ENCODE assay signal across 26 cellular contexts in the genomic region with DNA sequence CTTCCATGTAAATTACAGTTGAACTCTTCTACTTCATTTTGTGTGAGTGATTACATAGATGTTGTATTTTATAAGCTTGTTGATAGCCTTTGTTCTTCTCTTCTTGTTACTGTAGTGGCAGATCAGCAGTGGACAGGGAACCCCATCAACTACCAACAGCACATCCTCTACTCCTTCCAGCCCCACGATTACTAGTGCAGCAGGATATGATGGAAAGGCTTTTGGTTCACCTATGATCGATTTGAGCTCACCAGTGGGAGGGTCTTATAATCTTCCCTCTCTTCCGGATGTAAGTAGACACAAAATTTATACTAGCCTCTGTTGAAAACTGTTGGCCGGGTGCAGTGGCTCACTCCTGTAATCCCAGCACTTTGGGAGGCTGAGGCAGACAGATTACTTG.
A peak's percentile ranks its signal among the peaks of the same experiment; 100 is the strongest.
DNase-seq lines count a peak whose midpoint lies in the region; ATAC-seq, FAIRE-seq and TF ChIP-seq lines count a peak whose summit lies in the region.
"Had no signal": no experiment of that assay in that cellular context is flagged by ENCODE, and none has a peak within 500 bp of the region (broad histone marks: within the 10 kb centered on the region; RNA-seq: fewer than 3 reads in every experiment).

No MANE protein-coding gene starts in this region.

- H3K9me3 ChIP-seq in HepG2 (ENCODE audit: low read length): no peaks in the 10 kb centered on the region
- H3K9me3 ChIP-seq in right lobe of liver: no peaks in the 10 kb centered on the region
- H3K9me3 ChIP-seq: BE2C had no signal

- no peaks in the 10 kb centered on the region for H3K27me3 ChIP-seq in HepG2 (ENCODE audit: control insufficient read depth in 1 of 2, insufficient read depth in 2 of 2, low read length in 2 of 2)
- no peaks in the 10 kb centered on the region for H3K27me3 ChIP-seq in right lobe of liver
- H3K27me3 ChIP-seq: BE2C, BLaER1 had no signal

- POLR2A ChIA-PET in HepG2 (lab: Yijun Ruan, JAX) (no interaction called here), WTC11 (lab: Charles Lee) (no interaction called here)

- H3K9me3 Mint-ChIP-seq in WTC11: peaks cover 5% of the 10 kb centered on the region

- H3K36me3 Mint-ChIP-seq in WTC11: peaks cover 82% of the 10 kb centered on the region

- peaks cover 3% of the 10 kb centered on the region; the same call in 1 of the 2 replicates for H3K4me1 Mint-ChIP-seq in WTC11
- H3K4me1 Mint-ChIP-seq: CD8-positive, alpha-beta memory T cell had no signal

- TF ChIP-seq CTCF in HepG2 (CRISPR knock-in tag; IDR thresholded peaks at IDR 0.05) (no peak), right lobe of liver (IDR thresholded peaks at IDR 0.05) (no peak), WTC11 (IDR thresholded peaks at IDR 0.05) (no peak)

- TF ChIP-seq RAD21 in HepG2 (CRISPR knock-in tag; IDR thresholded peaks at IDR 0.05): no peak

- DNase-seq in HepG2 (ENCODE audit: low spot score) (no peak), right lobe of liver (no peak), WTC11 (ENCODE audit: low spot score) (no peak), mucosa of gallbladder (ENCODE audit: low spot score) (no peak)
- DNase-seq: 8988T; ACHN; BE2C; C1 segment of cervical spinal cord; CD4-positive, alpha-beta memory T cell; CD4-positive, CD25-positive, alpha-beta regulatory T cell; CD8-positive, alpha-beta memory T cell; COR-L47; DMS 273 treated with DMSO at 0.1 percent for 48 hours; DMS153; DMS53; DMS79; DND-41; EL; GDM1 had no signal

- no peak overlapping the region for H3K9ac ChIP-seq in HepG2 (ENCODE audit: insufficient read depth, low read depth, low read length)
- H3K9ac ChIP-seq: BLaER1 had no signal

- peaks cover 10 to 82% of the 10 kb centered on the region in 2 experiments for H3K36me3 ChIP-seq in HepG2 (replicated peaks in 1 of 2; ENCODE audit: control insufficient read depth in 1 of 2, insufficient read depth in 2 of 2, low read length in 2 of 2)
- H3K36me3 ChIP-seq in right lobe of liver: peaks cover 0 to 41% (median 14%) of the 10 kb centered on the region in 4 donors

- TF ChIP-seq POLR2A in HepG2 (IDR thresholded peaks at IDR 0.05; ENCODE audit: insufficient read depth in 1 of 2, low read depth in 2 of 2, low read length in 2 of 2): no peak
- TF ChIP-seq POLR2A in right lobe of liver (IDR thresholded peaks at IDR 0.05): no peak

- TF ChIP-seq EP300 in HepG2 (IDR thresholded peaks at IDR 0.05; ENCODE audit: low read depth in 2 of 2, low read length in 2 of 2) (no peak), HepG2 (CRISPR knock-in tag; IDR thresholded peaks at IDR 0.05; ENCODE audit: borderline replicate concordance) (no peak)

- intact Hi-C loops in HepG2 (cut with micrococcal nuclease; ENCODE audit: unreplicated experiment) (no loop called here), right lobe of liver (cut with DNase I) (no loop called here)

- H4K20me1 ChIP-seq in HepG2 (ENCODE audit: insufficient read depth, low read length): no peaks in the 10 kb centered on the region
- H4K20me1 ChIP-seq: BLaER1 had no signal

- FAIRE-seq in HepG2 (lab: Jason Lieb, UNC): no peak
- FAIRE-seq: A204.1, GM12878, GM12892, GM18507 had no signal

- peaks cover 26% of the 10 kb centered on the region for H3K4me1 ChIP-seq in HepG2 (ENCODE audit: insufficient read depth, low read length)
- H3K4me1 ChIP-seq in right lobe of liver: peaks cover 0 to 13% (median 5%) of the 10 kb centered on the region in 4 donors
- H3K4me1 ChIP-seq: BLaER1 had no signal

- WGBS in HepG2 (ENCODE audit: low lambda C conversion rate): 97% methylated on average over 4 of the region's 4 CpGs
- WGBS in right lobe of liver (ENCODE audit: insufficient coverage, low coverage, low lambda C conversion rate, missing lambda C conversion rate): 100% methylated on average over 4 of the region's 4 CpGs

- in situ Hi-C loops in HepG2 (cut with HindIII; ENCODE audit: extremely low pct_ligation_motif_present, low pct_unique_long_range_greater_than_20kb): no loop called here

- no peak overlapping the region for H3K4me3 Mint-ChIP-seq in WTC11
- H3K4me3 Mint-ChIP-seq: CD14-positive monocyte; CD4-positive, alpha-beta memory T cell; CD4-positive, CD25-positive, alpha-beta regulatory T cell; CD8-positive, alpha-beta memory T cell had no signal

- H3K79me2 ChIP-seq in HepG2 (ENCODE audit: insufficient read depth, low read length): peaks cover 3% of the 10 kb centered on the region

- H3K27ac Mint-ChIP-seq in WTC11: peak overlapping the region; percentile 62; the same call in 1 of the 2 replicates
- H3K27ac Mint-ChIP-seq: CD4-positive, CD25-positive, alpha-beta regulatory T cell; CD8-positive, alpha-beta memory T cell had no signal

- H3K4me2 ChIP-seq in HepG2 (ENCODE audit: low read depth, low read length): no peak overlapping the region
- H3K4me2 ChIP-seq: BLaER1 had no signal

- no peak overlapping the region for H3K27ac ChIP-seq in HepG2 (ENCODE audit: extremely low read length, insufficient read depth, low read length)
- no peak overlapping the region for H3K27ac ChIP-seq in right lobe of liver
- H3K27ac ChIP-seq: BLaER1 had no signal

- H3K4me3 ChIP-seq in HepG2 (replicated peaks in 1 of 3; ENCODE audit: insufficient read depth in 1 of 3, low read depth in 2 of 3, low read length in 3 of 3) (no peak overlapping the region), right lobe of liver (no peak overlapping the region)
- H3K4me3 ChIP-seq: BLaER1, GM12878 had no signal

- no peaks in the 10 kb centered on the region for H3K27me3 Mint-ChIP-seq in WTC11 (ENCODE audit: low read depth)
- H3K27me3 Mint-ChIP-seq: CD4-positive, alpha-beta memory T cell; CD4-positive, CD25-positive, alpha-beta regulatory T cell; CD8-positive, alpha-beta memory T cell had no signal

- no TSS peak for BruUV-seq in HepG2 (replicated peaks; lab: Mats Ljungman, UMichigan)

- no peak overlapping the region for H2AFZ ChIP-seq in HepG2 (ENCODE audit: low read length)

- ATAC-seq in HepG2 (no peak), right lobe of liver (no peak), WTC11 (no peak), HG03457 (IDR thresholded peaks at IDR 0.05; ENCODE audit: unreplicated experiment) (no peak)
- ATAC-seq: GM12878 had no signal

- CTCF ChIA-PET in HepG2 (lab: Yijun Ruan, JAX; ENCODE audit: low intra/inter-chr PET ratio, low total read pairs) (no interaction called here), WTC11 (lab: Charles Lee) (no interaction called here)

TF ChIP-seq in HepG2, 621 proteins besides CTCF, POLR2A, EP300 and RAD21:
- peak; percentile 45; the same call in 1 of the 2 replicates for TF ChIP-seq POLR2G (IDR thresholded peaks at IDR 0.05; ENCODE audit: low read depth, low read length)
- peak; percentile 95 for TF ChIP-seq RBM22 (optimal IDR thresholded peaks at IDR 0.05; ENCODE audit: low read length)
- no peak for TF ChIP-seq ZNF549 (CRISPR knock-in tag; IDR thresholded peaks at IDR 0.05)

TF ChIP-seq in WTC11, 78 proteins besides CTCF, POLR2A, EP300 and RAD21 (continues in another document):
- TF ChIP-seq FOXJ3 (CRISPR knock-in tag; IDR thresholded peaks at IDR 0.05; ENCODE audit: borderline replicate concordance) (no peak), JAZF1 (CRISPR knock-in tag; IDR thresholded peaks at IDR 0.05) (no peak), MAX (CRISPR knock-in tag; IDR thresholded peaks at IDR 0.05) (no peak), NR1H2 (CRISPR knock-in tag; IDR thresholded peaks at IDR 0.05) (no peak), FOXP4 (CRISPR knock-in tag; IDR thresholded peaks at IDR 0.05) (no peak), NR2C2 (CRISPR knock-in tag; IDR thresholded peaks at IDR 0.05) (no peak), OVOL2 (CRISPR knock-in tag; IDR thresholded peaks at IDR 0.05; ENCODE audit: borderline replicate concordance) (no peak), EMX1 (CRISPR knock-in tag; IDR thresholded peaks at IDR 0.05) (no peak), E2F4 (CRISPR knock-in tag; IDR thresholded peaks at IDR 0.05; ENCODE audit: borderline replicate concordance, low read depth) (no peak), GRHL2 (CRISPR knock-in tag; IDR thresholded peaks at IDR 0.05; ENCODE audit: insufficient replicate concordance, severe bottlenecking) (no peak), ATF1 (CRISPR knock-in tag; IDR thresholded peaks at IDR 0.05) (no peak), ZNF416 (CRISPR knock-in tag; IDR thresholded peaks at IDR 0.05) (no peak)
- TF ChIP-seq, protein P1, sequence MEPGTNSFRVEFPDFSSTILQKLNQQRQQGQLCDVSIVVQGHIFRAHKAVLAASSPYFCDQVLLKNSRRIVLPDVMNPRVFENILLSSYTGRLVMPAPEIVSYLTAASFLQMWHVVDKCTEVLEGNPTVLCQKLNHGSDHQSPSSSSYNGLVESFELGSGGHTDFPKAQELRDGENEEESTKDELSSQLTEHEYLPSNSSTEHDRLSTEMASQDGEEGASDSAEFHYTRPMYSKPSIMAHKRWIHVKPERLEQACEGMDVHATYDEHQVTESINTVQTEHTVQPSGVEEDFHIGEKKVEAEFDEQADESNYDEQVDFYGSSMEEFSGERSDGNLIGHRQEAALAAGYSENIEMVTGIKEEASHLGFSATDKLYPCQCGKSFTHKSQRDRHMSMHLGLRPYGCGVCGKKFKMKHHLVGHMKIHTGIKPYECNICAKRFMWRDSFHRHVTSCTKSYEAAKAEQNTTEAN (CRISPR knock-in tag; IDR thresholded peaks at IDR 0.05): no peak
